ENCODE assay signal across 22 cellular contexts in genomic region chr18:74275736-74276135, GRCh38. TPM values are rescaled to one million over a fixed set of nuclear protein-coding genes. Genes with fewer than 3 reads are reported as not detected.
DNase-seq lines count a peak whose midpoint lies in the region; ATAC-seq and TF ChIP-seq lines count a peak whose summit lies in the region.
"Had no signal": no experiment of that assay in that cellular context is flagged by ENCODE, and none has a peak within 500 bp of the region (broad histone marks: within the 10 kb centered on the region; RNA-seq: fewer than 3 reads in every experiment).

No MANE protein-coding gene starts in this region.

- H3K9me3 ChIP-seq in mesenchymal stem cell (ENCODE audit: control insufficient read depth, low read length) (no peaks in the 10 kb centered on the region), subcutaneous abdominal adipose tissue (ENCODE audit: control insufficient read depth in 5 of 5, low read length in 5 of 5) (no peaks in the 10 kb centered on the region), upper lobe of right lung (no peaks in the 10 kb centered on the region), mammary epithelial cell (replicated peaks; ENCODE audit: insufficient read depth, low read length) (no peaks in the 10 kb centered on the region), gastrocnemius medialis (no peaks in the 10 kb centered on the region)
- H3K9me3 ChIP-seq: A549, HAP-1 had no signal

- H3K36me3 Mint-ChIP-seq in WTC11: peaks cover 47% of the 10 kb centered on the region

- peaks cover 68% of the 10 kb centered on the region for H3K4me1 Mint-ChIP-seq in WTC11

- no peaks in the 10 kb centered on the region for H3K79me2 ChIP-seq in mammary epithelial cell (ENCODE audit: insufficient read depth, low read length)

- H3K27ac Mint-ChIP-seq in WTC11: peak overlapping the region; percentile 24; the same call in 1 of the 2 replicates
- H3K27ac Mint-ChIP-seq: CD4-positive, alpha-beta memory T cell had no signal

- H3K4me3 ChIP-seq in mesenchymal stem cell (ENCODE audit: insufficient read depth in 1 of 2, low read depth in 1 of 2, low read length in 2 of 2) (no peak overlapping the region), subcutaneous abdominal adipose tissue (ENCODE audit: low read depth in 1 of 5, low read length in 5 of 5) (no peak overlapping the region), upper lobe of right lung (no peak overlapping the region), mammary epithelial cell (replicated peaks in 1 of 3; ENCODE audit: insufficient read depth in 1 of 3, low read depth in 2 of 3, low read length in 3 of 3) (no peak overlapping the region), gastrocnemius medialis (no peak overlapping the region)
- H3K4me3 ChIP-seq: A549, HAP-1 had no signal

- H3K4me1 ChIP-seq in mesenchymal stem cell (ENCODE audit: control insufficient read depth, insufficient read depth, low read depth, low read length) (no peaks in the 10 kb centered on the region), subcutaneous abdominal adipose tissue (ENCODE audit: control insufficient read depth in 5 of 5, insufficient read depth in 5 of 5, low read length in 5 of 5) (peaks cover 0 to 60% (median 57%) of the 10 kb centered on the region in 5 donors), upper lobe of right lung (peaks cover 56% of the 10 kb centered on the region), mammary epithelial cell (ENCODE audit: insufficient read depth, low read length) (no peaks in the 10 kb centered on the region), gastrocnemius medialis (peaks cover under 1 to 3% of the 10 kb centered on the region in 2 donors)
- H3K4me1 ChIP-seq: HAP-1 had no signal

- TF ChIP-seq CTCF in WTC11 (IDR thresholded peaks at IDR 0.05) (no peak), upper lobe of right lung (IDR thresholded peaks at IDR 0.05) (no peak), mammary epithelial cell (conservative IDR thresholded peaks at IDR 0.05 in 1 of 2, IDR thresholded peaks at IDR 0.05 in 1 of 2; ENCODE audit: extremely low read depth in 1 of 2, insufficient read depth in 1 of 2, low read depth in 1 of 2, low read length in 2 of 2) (no peak), gastrocnemius medialis (IDR thresholded peaks at IDR 0.05 in 4 of 5, conservative IDR thresholded peaks at IDR 0.05 in 1 of 5) (no peak)

- H3K79me1 ChIP-seq in mesenchymal stem cell (replicated peaks; ENCODE audit: low read length, poor library complexity, severe bottlenecking): peaks cover 38% of the 10 kb centered on the region

- DNase-seq in WTC11 (ENCODE audit: low spot score): no peak
- DNase-seq in mesenchymal stem cell: no peak
- no peak for DNase-seq in upper lobe of right lung
- DNase-seq in mammary epithelial cell: no peak
- DNase-seq in gastrocnemius medialis: no peak
- DNase-seq in AML-193 (lab: John Stamatoyannopoulos, UW): no peak
- DNase-seq: 8988T; ACHN; C1 segment of cervical spinal cord; Calu3; CD4-positive, alpha-beta memory T cell; COR-L47; DMS53; DMS79 treated with DMSO at 0.1 percent for 48 hours; GF-D8 had no signal

- H2BK120ac ChIP-seq in mesenchymal stem cell (ENCODE audit: low read depth, low read length): no peak overlapping the region

- H3K4me2 ChIP-seq in mesenchymal stem cell (ENCODE audit: low read length, poor library complexity, severe bottlenecking) (no peak overlapping the region), mammary epithelial cell (ENCODE audit: insufficient read depth, low read depth, low read length) (no peak overlapping the region)
- H3K4me2 ChIP-seq: A549 had no signal

- no peak overlapping the region for H4K8ac ChIP-seq in mesenchymal stem cell (ENCODE audit: low read length)

- H3K18ac ChIP-seq in mesenchymal stem cell (ENCODE audit: low read depth in 1 of 2, low read length in 2 of 2): no peak overlapping the region

- in situ Hi-C loops in mammary epithelial cell (cut with MboI; ENCODE audit: low sequenced_read_pairs in 2 of 2) (no loop called here), gastrocnemius medialis (cut with MboI; ENCODE audit: low sequenced_read_pairs in 4 of 4) (no loop called here)

- no TSS peak for BruUV-seq in mammary epithelial cell (replicated peaks; lab: Mats Ljungman, UMichigan)

- H3K9ac ChIP-seq in mesenchymal stem cell (ENCODE audit: low read length) (no peak overlapping the region), subcutaneous abdominal adipose tissue (ENCODE audit: low read length in 5 of 5) (no peak overlapping the region), mammary epithelial cell (ENCODE audit: insufficient read depth, low read length) (no peak overlapping the region)

- no peak overlapping the region for H4K91ac ChIP-seq in mesenchymal stem cell (ENCODE audit: low read length)

- no peak overlapping the region for H2BK5ac ChIP-seq in mesenchymal stem cell (ENCODE audit: low read depth, low read length, poor library complexity, severe bottlenecking)

- H2BK12ac ChIP-seq in mesenchymal stem cell (ENCODE audit: low read length in 2 of 2): peak overlapping the region in 1 of 2 experiments; percentile 3

- H3K27me3 Mint-ChIP-seq in WTC11 (ENCODE audit: low read depth): no peaks in the 10 kb centered on the region
- H3K27me3 Mint-ChIP-seq: CD4-positive, alpha-beta memory T cell had no signal

- peak overlapping the region; percentile 89 for H2BK15ac ChIP-seq in mesenchymal stem cell (ENCODE audit: low read depth, poor library complexity, severe bottlenecking)

- H3K27ac ChIP-seq in mesenchymal stem cell (ENCODE audit: low read length, poor library complexity, severe bottlenecking) (no peak overlapping the region), subcutaneous abdominal adipose tissue (ENCODE audit: low read depth, low read length) (peak overlapping the region; percentile 72), upper lobe of right lung (no peak overlapping the region), mammary epithelial cell (ENCODE audit: insufficient read depth, low read depth, low read length) (no peak overlapping the region), gastrocnemius medialis (no peak overlapping the region)
- H3K27ac ChIP-seq: A549 had no signal

- CTCF ChIA-PET in WTC11 (lab: Charles Lee) (no interaction called here), mammary epithelial cell (lab: Charles Lee; ENCODE audit: low non-redundant PET) (interaction anchor here (0.6 kb wide), 1 partner anchor 287 kb away, joined by 3 read pairs; no protein-coding TSS in a partner anchor)

- H3K36me3 ChIP-seq in mesenchymal stem cell (ENCODE audit: control insufficient read depth in 1 of 2, insufficient read depth in 2 of 2, low read depth in 1 of 2, low read length in 2 of 2) (peaks cover 0 to 17% of the 10 kb centered on the region in 2 experiments), subcutaneous abdominal adipose tissue (ENCODE audit: control insufficient read depth in 5 of 5, insufficient read depth in 5 of 5, low read length in 5 of 5) (peaks cover 0 to 12% (median 6%) of the 10 kb centered on the region in 5 donors), upper lobe of right lung (peaks cover 3% of the 10 kb centered on the region), mammary epithelial cell (ENCODE audit: insufficient read depth, low read length) (no peaks in the 10 kb centered on the region), gastrocnemius medialis (no peaks in the 10 kb centered on the region)
- H3K36me3 ChIP-seq: HAP-1 had no signal

- H3K14ac ChIP-seq in mesenchymal stem cell (ENCODE audit: low read length in 2 of 2): no peak overlapping the region

- no peaks in the 10 kb centered on the region for H4K20me1 ChIP-seq in mammary epithelial cell (ENCODE audit: insufficient read depth, low read length)

- H3K4me3 Mint-ChIP-seq in WTC11: no peak overlapping the region
- H3K4me3 Mint-ChIP-seq: CD4-positive, alpha-beta memory T cell had no signal

- ATAC-seq in WTC11: no peak
- ATAC-seq in upper lobe of right lung: peak; percentile 8
- no peak for ATAC-seq in gastrocnemius medialis
- ATAC-seq: A549 had no signal

- no peak overlapping the region for H2AK5ac ChIP-seq in mesenchymal stem cell (ENCODE audit: low read length, severe bottlenecking)

- intact Hi-C loops in upper lobe of right lung (cut with DNase I) (no loop called here), mammary epithelial cell (cut with micrococcal nuclease) (no loop called here), gastrocnemius medialis (cut with DNase I; ENCODE audit: low total_unique reads) (no loop called here)

- no peak overlapping the region for H2AFZ ChIP-seq in mesenchymal stem cell (ENCODE audit: low read depth, low read length)
- H2AFZ ChIP-seq in mammary epithelial cell (ENCODE audit: low read depth, low read length): no peak overlapping the region

- H3K27me3 ChIP-seq in mesenchymal stem cell (ENCODE audit: control insufficient read depth in 1 of 2, insufficient read depth in 1 of 2, low read length in 2 of 2): no peaks in the 10 kb centered on the region
- H3K27me3 ChIP-seq in subcutaneous abdominal adipose tissue (ENCODE audit: control insufficient read depth in 5 of 5, insufficient read depth in 4 of 5, low read length in 5 of 5): no peaks in the 10 kb centered on the region
- H3K27me3 ChIP-seq in upper lobe of right lung: no peaks in the 10 kb centered on the region
- no peaks in the 10 kb centered on the region for H3K27me3 ChIP-seq in mammary epithelial cell (ENCODE audit: insufficient read depth, low read length)
- H3K27me3 ChIP-seq in gastrocnemius medialis: no peaks in the 10 kb centered on the region

- H3K23ac ChIP-seq in mesenchymal stem cell (ENCODE audit: low read length in 2 of 2): no peak overlapping the region

- 0 out of 2 replicates have a peak, but pooled peaks cover 3% of the 10 kb centered on the region for H3K9me3 Mint-ChIP-seq in WTC11
- H3K9me3 Mint-ChIP-seq: CD4-positive, alpha-beta memory T cell had no signal

- no peak for TF ChIP-seq POLR2A in gastrocnemius medialis (IDR thresholded peaks at IDR 0.05)

- H3K4ac ChIP-seq in mesenchymal stem cell (ENCODE audit: low read depth in 1 of 2, low read length in 2 of 2): no peak overlapping the region

- POLR2A ChIA-PET in WTC11 (lab: Charles Lee): interaction anchor here (1.6 kb wide), 1 partner anchor 35 kb away, joined by 3 read pairs; no protein-coding TSS in a partner anchor

- dilution Hi-C loops in mammary epithelial cell (cut with HindIII; ENCODE audit: low sequenced_read_pairs): no loop called here

- WGBS in mesenchymal stem cell: 90% methylated on average over 11 of the region's 11 CpGs
- 96% methylated on average over 10 of the region's 11 CpGs for WGBS in mammary epithelial cell (ENCODE audit: low coverage, missing lambda C conversion rate)

TF ChIP-seq in WTC11, 78 proteins besides CTCF, POLR2A, EP300 and RAD21 (continues in another document):
- no peak for TF ChIP-seq ZNF416 (CRISPR knock-in tag; IDR thresholded peaks at IDR 0.05)

RNA-seq across cellular contexts. Expression of gene CYB5A, which starts 16.0 kb away (rescaled TPM):
- total RNA-seq in WTC11 (2021) (127 to 170 TPM (median 159 TPM) in 3 replicates), upper lobe of right lung (399 TPM), mammary epithelial cell (10 to 100 TPM; 25.7 to 27.8 TPM), gastrocnemius medialis (10 to 100 TPM; 21.4 to 29.4 (median 23.4) TPM)
- 65.7 TPM for polyA plus RNA-seq in mesenchymal stem cell (2013, experiment 1 of 2)
- 74.5 TPM for polyA plus RNA-seq in mesenchymal stem cell (2013, experiment 2 of 2)
- 50.1 TPM for polyA plus RNA-seq in mammary epithelial cell
- 28.0 TPM for polyA minus RNA-seq in mammary epithelial cell
- total RNA-seq: G401 had no signal

RNA-seq across cellular contexts. Expression of gene C18orf63, which starts 39.9 kb away (rescaled TPM):
- total RNA-seq in WTC11 (2021) (not detected in 3 replicates), upper lobe of right lung (0.17 TPM), mammary epithelial cell (under 1 TPM in 1 of 2 donors, not detected in 1; under 0.01 TPM), gastrocnemius medialis (not detected)
- not detected for polyA plus RNA-seq in mesenchymal stem cell (2013, experiment 1 of 2)
- polyA plus RNA-seq in mesenchymal stem cell (2013, experiment 2 of 2): not detected
- polyA plus RNA-seq in mammary epithelial cell: not detected
- not detected for polyA minus RNA-seq in mammary epithelial cell
- total RNA-seq: Calu3; CD4-positive, alpha-beta memory T cell; Daoy; G401; H4 had no signal
- polyA plus RNA-seq: A549; BJ; CD4-positive, alpha-beta memory T cell had no signal
